In genomic region chr10:47042815-47043750, GRCh38 we compare ENCODE assay signal across 16 cellular contexts.
"Had no signal": no experiment of that assay in that cellular context is flagged by ENCODE, and none has a peak within 500 bp of the region (broad histone marks: within the 10 kb centered on the region; RNA-seq: fewer than 3 reads in every experiment).

No MANE protein-coding gene starts in this region.

- H3K27me3 ChIP-seq: adrenal gland, esophagus squamous epithelium, tibial nerve had no signal

- ATAC-seq: T-cell had no signal

- H3K4me3 ChIP-seq: adrenal gland, coronary artery, esophagus squamous epithelium, tibial nerve had no signal

- H3K27ac ChIP-seq: adrenal gland, esophagus squamous epithelium, tibial nerve had no signal

- DNase-seq: activated CD4-positive, alpha-beta T cell treated with anti-CD3 and anti-CD28 coated beads for 1 hour; activated CD4-positive, alpha-beta T cell treated with anti-CD3 and anti-CD28 coated beads, Interleukin-2, amount 50 U/mL, for 4 hours; activated T-cell treated with anti-CD3 and anti-CD28 coated beads, Interleukin-2, amount 50 U/mL, for 1 hour; adrenal gland; caudate nucleus; esophagus squamous epithelium; glutamatergic neuron; SK-N-SH; stimulated activated CD4-positive, alpha-beta T cell treated with anti-CD3 and anti-CD28 coated beads, Interleukin-15, amount 100 ng/mL, for 24 hours; stimulated activated CD4-positive, alpha-beta T cell treated with anti-CD3 and anti-CD28 coated beads, Interleukin-4, amount 100 ng/mL, for 1 hour; stimulated activated naive CD4-positive, alpha-beta T cell; substantia nigra; T-helper 9 cell had no signal

- H3K4me1 ChIP-seq: adrenal gland had no signal

- H3K36me3 ChIP-seq: adrenal gland, esophagus squamous epithelium, tibial nerve had no signal

- H3K9me3 ChIP-seq: adrenal gland, esophagus squamous epithelium, SK-N-SH, tibial nerve had no signal
